In genomic region chr13:33007237-33007636, GRCh38 we compare ENCODE assay signal across 1 cellular context.
TF ChIP-seq lines count a peak whose summit lies in the region.

No MANE protein-coding gene starts in this region.

TF ChIP-seq in HepG2, 621 proteins besides CTCF, POLR2A, EP300 and RAD21:
- no peak for TF ChIP-seq ZNF101 (CRISPR knock-in tag; IDR thresholded peaks at IDR 0.05; ENCODE audit: borderline replicate concordance, low read depth)
- no peak for TF ChIP-seq ZNF17 (CRISPR knock-in tag; IDR thresholded peaks at IDR 0.05)
- TF ChIP-seq CREM (IDR thresholded peaks at IDR 0.05): peak; percentile 23; the same call in 1 of the 2 replicates
- TF ChIP-seq CREM (CRISPR knock-in tag; IDR thresholded peaks at IDR 0.05): no peak
- TF ChIP-seq KLF13 (CRISPR knock-in tag; IDR thresholded peaks at IDR 0.05): no peak
- no peak for TF ChIP-seq ZNF121 (CRISPR knock-in tag; IDR thresholded peaks at IDR 0.05)
- no peak for TF ChIP-seq FOXK1 (CRISPR knock-in tag; IDR thresholded peaks at IDR 0.05; ENCODE audit: borderline replicate concordance, low read depth)
- TF ChIP-seq, protein P1, sequence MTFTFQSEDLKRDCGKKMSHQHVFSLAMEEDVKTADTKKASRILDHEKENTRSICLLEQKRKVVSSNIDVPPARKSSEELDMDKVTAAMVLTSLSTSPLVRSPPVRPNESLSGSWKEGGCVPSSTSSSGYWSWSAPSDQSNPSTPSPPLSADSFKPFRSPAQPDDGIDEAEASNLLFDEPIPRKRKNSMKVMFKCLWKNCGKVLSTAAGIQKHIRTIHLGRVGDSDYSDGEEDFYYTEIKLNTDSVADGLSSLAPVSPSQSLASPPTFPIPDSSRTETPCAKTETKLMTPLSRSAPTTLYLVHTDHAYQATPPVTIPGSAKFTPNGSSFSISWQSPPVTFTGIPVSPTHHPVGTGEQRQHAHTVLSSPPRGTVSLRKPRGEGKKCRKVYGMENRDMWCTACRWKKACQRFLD (CRISPR knock-in tag; IDR thresholded peaks at IDR 0.05; ENCODE audit: borderline replicate concordance): no peak
- no peak for TF ChIP-seq ZBTB1 (CRISPR knock-in tag; IDR thresholded peaks at IDR 0.05; ENCODE audit: borderline replicate concordance)
- peak; percentile 61 for TF ChIP-seq PAXIP1 (CRISPR knock-in tag; conservative IDR thresholded peaks at IDR 0.05)
- TF ChIP-seq GATAD2A (CRISPR knock-in tag; IDR thresholded peaks at IDR 0.05): peak; percentile 51
- TF ChIP-seq ONECUT2 (CRISPR knock-in tag; IDR thresholded peaks at IDR 0.05): peak; percentile 61
- TF ChIP-seq ARID5B (CRISPR knock-in tag; IDR thresholded peaks at IDR 0.05): peak; percentile 55; the same call in 1 of the 2 replicates
- TF ChIP-seq FOXP1 (IDR thresholded peaks at IDR 0.05): no peak
- TF ChIP-seq FOXP1 (CRISPR knock-in tag; IDR thresholded peaks at IDR 0.05): peak; percentile 22; the same call in 1 of the 2 replicates
- 0 out of 2 replicates have a peak, but pooled peaks have one; percentile 26 for TF ChIP-seq FOXJ3 (CRISPR knock-in tag; IDR thresholded peaks at IDR 0.05; ENCODE audit: borderline replicate concordance)
- TF ChIP-seq ZNF556 (CRISPR knock-in tag; IDR thresholded peaks at IDR 0.05; ENCODE audit: borderline replicate concordance): no peak
- TF ChIP-seq NR2F6 (IDR thresholded peaks at IDR 0.05): 0 out of 2 replicates have a peak, but pooled peaks have one; percentile 29
- no peak for TF ChIP-seq NR2F6 (CRISPR knock-in tag; IDR thresholded peaks at IDR 0.05)
- TF ChIP-seq NCOA2 (CRISPR knock-in tag; IDR thresholded peaks at IDR 0.05): 0 out of 2 replicates have a peak, but pooled peaks have one; percentile 25
- TF ChIP-seq NBN (conservative IDR thresholded peaks at IDR 0.05): no peak
- no peak for TF ChIP-seq HNRNPH1 (optimal IDR thresholded peaks at IDR 0.05; ENCODE audit: low read depth, low read length)
- TF ChIP-seq ADNP (CRISPR knock-in tag; IDR thresholded peaks at IDR 0.05): no peak
- no peak for TF ChIP-seq SOX13 (IDR thresholded peaks at IDR 0.05)
- TF ChIP-seq SOX13 (CRISPR knock-in tag; conservative IDR thresholded peaks at IDR 0.05 in 1 of 2, IDR thresholded peaks at IDR 0.05 in 1 of 2): 0 out of 4 replicates have a peak, but pooled peaks of 1 of the 2 experiments have one; percentile 10
- peak; percentile 72; the same call in 1 of the 2 replicates for TF ChIP-seq ISL2 (CRISPR knock-in tag; IDR thresholded peaks at IDR 0.05)
- TF ChIP-seq, protein P2, sequence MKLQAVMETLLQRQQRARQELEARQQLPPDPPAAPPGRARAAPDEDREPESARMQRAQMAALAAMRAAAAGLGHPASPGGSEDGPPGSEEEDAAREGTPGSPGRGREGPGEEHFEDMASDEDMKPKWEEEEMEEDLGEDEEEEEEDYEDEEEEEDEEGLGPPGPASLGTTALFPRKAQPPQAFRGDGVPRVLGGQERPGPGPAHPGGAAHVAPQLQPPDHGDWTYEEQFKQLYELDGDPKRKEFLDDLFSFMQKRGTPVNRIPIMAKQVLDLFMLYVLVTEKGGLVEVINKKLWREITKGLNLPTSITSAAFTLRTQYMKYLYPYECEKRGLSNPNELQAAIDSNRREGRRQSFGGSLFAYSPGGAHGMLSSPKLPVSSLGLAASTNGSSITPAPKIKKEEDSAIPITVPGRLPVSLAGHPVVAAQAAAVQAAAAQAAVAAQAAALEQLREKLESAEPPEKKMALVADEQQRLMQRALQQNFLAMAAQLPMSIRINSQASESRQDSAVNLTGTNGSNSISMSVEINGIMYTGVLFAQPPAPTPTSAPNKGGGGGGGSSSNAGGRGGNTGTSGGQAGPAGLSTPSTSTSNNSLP (IDR thresholded peaks at IDR 0.05; ENCODE audit: low read depth, low read length): 0 out of 2 replicates have a peak, but pooled peaks have one; percentile 40
- TF ChIP-seq ZNF652 (CRISPR knock-in tag; IDR thresholded peaks at IDR 0.05; ENCODE audit: borderline replicate concordance, low read depth): peak; percentile 94
- peak; percentile 84 for TF ChIP-seq HNF4A (CRISPR knock-in tag; IDR thresholded peaks at IDR 0.05)
- TF ChIP-seq TCF7 (IDR thresholded peaks at IDR 0.05; ENCODE audit: low read depth): peak; percentile 36; the same call in 1 of the 2 replicates
- TF ChIP-seq HOXA3 (CRISPR knock-in tag; IDR thresholded peaks at IDR 0.05): no peak
- TF ChIP-seq NR2F2 (IDR thresholded peaks at IDR 0.05; ENCODE audit: borderline replicate concordance, low read depth): 0 out of 2 replicates have a peak, but pooled peaks have one; percentile 34
- peak; percentile 50; the same call in 1 of the 2 replicates for TF ChIP-seq FOXA3 (CRISPR knock-in tag; IDR thresholded peaks at IDR 0.05)
- no peak for TF ChIP-seq E2F1 (CRISPR knock-in tag; IDR thresholded peaks at IDR 0.05)
- peak; percentile 62; the same call in 1 of the 2 replicates for TF ChIP-seq NCOR1 (IDR thresholded peaks at IDR 0.05; ENCODE audit: borderline replicate concordance, low read length)
- TF ChIP-seq, protein P3, sequence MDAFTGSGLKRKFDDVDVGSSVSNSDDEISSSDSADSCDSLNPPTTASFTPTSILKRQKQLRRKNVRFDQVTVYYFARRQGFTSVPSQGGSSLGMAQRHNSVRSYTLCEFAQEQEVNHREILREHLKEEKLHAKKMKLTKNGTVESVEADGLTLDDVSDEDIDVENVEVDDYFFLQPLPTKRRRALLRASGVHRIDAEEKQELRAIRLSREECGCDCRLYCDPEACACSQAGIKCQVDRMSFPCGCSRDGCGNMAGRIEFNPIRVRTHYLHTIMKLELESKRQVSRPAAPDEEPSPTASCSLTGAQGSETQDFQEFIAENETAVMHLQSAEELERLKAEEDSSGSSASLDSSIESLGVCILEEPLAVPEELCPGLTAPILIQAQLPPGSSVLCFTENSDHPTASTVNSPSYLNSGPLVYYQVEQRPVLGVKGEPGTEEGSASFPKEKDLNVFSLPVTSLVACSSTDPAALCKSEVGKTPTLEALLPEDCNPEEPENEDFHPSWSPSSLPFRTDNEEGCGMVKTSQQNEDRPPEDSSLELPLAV (CRISPR knock-in tag; conservative IDR thresholded peaks at IDR 0.05; ENCODE audit: low read depth): no peak
